Comparison of ENCODE assay signal across 24 cellular contexts in the genomic region with DNA sequence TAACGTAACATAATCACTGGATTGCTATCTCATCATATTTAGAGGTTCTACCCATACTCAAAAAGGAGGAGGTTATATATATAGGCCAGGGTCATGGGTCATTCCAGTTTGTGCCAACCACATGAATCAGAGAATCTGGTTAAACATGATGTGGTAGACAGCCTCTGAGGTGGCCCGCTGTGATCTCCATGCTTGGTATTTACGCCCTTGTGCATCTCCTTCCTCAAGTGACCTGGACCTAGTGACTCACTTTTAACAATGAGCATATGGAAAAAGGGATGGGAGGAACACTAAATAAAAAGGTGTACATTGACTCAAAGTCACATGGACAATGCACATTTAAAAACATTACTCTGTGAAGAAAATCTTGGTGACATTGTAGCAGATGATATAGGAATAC.
A peak's percentile ranks its signal among the peaks of the same experiment; 100 is the strongest.
DNase-seq lines count a peak whose midpoint lies in the region; ATAC-seq, FAIRE-seq and TF ChIP-seq lines count a peak whose summit lies in the region.
"Had no signal": no experiment of that assay in that cellular context is flagged by ENCODE, and none has a peak within 500 bp of the region (broad histone marks: within the 10 kb centered on the region; RNA-seq: fewer than 3 reads in every experiment).

No MANE protein-coding gene starts in this region.

- no peaks in the 10 kb centered on the region for H3K79me2 ChIP-seq in PC-3 (ENCODE audit: low read length)

- DNase-seq in ELR (ENCODE audit: low read depth) = peak; percentile 4
- peak; percentile 65 for DNase-seq in PC-3
- no peak for DNase-seq in urothelium cell line (ENCODE audit: low spot score)
- DNase-seq: AML-193; CD4-positive, alpha-beta memory T cell; CD4-positive, CD25-positive, alpha-beta regulatory T cell; CD8-positive, alpha-beta memory T cell; COR-L47; DMS 273 treated with DMSO at 0.1 percent for 48 hours; DMS153; DMS53; DMS79; DND-41; EL; GF-D8 had no signal

- no peaks in the 10 kb centered on the region for H3K27me3 ChIP-seq in PC-3 (ENCODE audit: low read length)
- H3K27me3 ChIP-seq: BLaER1 treated with 17β-estradiol and CSF1 and Interleukin-3, amounts not matched to agents 10 nM and 100 nM had no signal

- CTCF ChIA-PET in PC-3 (lab: Charles Lee) = no interaction called here

- H3K4me2 ChIP-seq in PC-3 (ENCODE audit: low read length) = no peak overlapping the region
- H3K4me2 ChIP-seq: A549; BLaER1 treated with 17β-estradiol and CSF1 and Interleukin-3, amounts not matched to agents 10 nM and 100 nM had no signal

- no peaks in the 10 kb centered on the region for H3K9me2 ChIP-seq in PC-3 (replicated peaks; ENCODE audit: low read length)

- no peak for TF ChIP-seq CTCF in PC-3 (conservative IDR thresholded peaks at IDR 0.05; ENCODE audit: low read depth, low read length)

- H3K9ac ChIP-seq in PC-3 (ENCODE audit: low read length) = no peak overlapping the region
- H3K9ac ChIP-seq: BLaER1 treated with 17β-estradiol and CSF1 and Interleukin-3, amounts not matched to agents 10 nM and 100 nM had no signal

- H3K4me1 ChIP-seq in PC-3 (ENCODE audit: insufficient read depth, low read length) = peaks cover 9% of the 10 kb centered on the region; the same call in 1 of the 2 replicates
- H3K4me1 ChIP-seq: A549; BLaER1 treated with 17β-estradiol and CSF1 and Interleukin-3, amounts not matched to agents 10 nM and 100 nM had no signal

- POLR2A ChIA-PET in PC-3 (lab: Charles Lee; ENCODE audit: unreplicated experiment) = no interaction called here

- H3K4me3 ChIP-seq in PC-3 (ENCODE audit: low read length) = no peak overlapping the region
- H3K4me3 ChIP-seq: A549; BLaER1 treated with 17β-estradiol and CSF1 and Interleukin-3, amounts not matched to agents 10 nM and 100 nM had no signal

- H3K36me3 ChIP-seq in PC-3 (ENCODE audit: low read depth, low read length) = no peaks in the 10 kb centered on the region
- H3K36me3 ChIP-seq: BLaER1 treated with 17β-estradiol and CSF1 and Interleukin-3, amounts not matched to agents 10 nM and 100 nM had no signal

- no TSS peak for BruUV-seq in PC-3 (replicated peaks; lab: Mats Ljungman, UMichigan)

- 0 out of 2 replicates have a peak, but pooled peaks have one; percentile 18 for ATAC-seq in PC-3
- no peak for ATAC-seq in HG02885 (IDR thresholded peaks at IDR 0.05; ENCODE audit: poor library complexity, unreplicated experiment)
- ATAC-seq in GM21619 (IDR thresholded peaks at IDR 0.05; ENCODE audit: unreplicated experiment) = no peak
- ATAC-seq: A549 had no signal

- H3K9me3 ChIP-seq in PC-3 (ENCODE audit: low read length) = no peaks in the 10 kb centered on the region
- H3K9me3 ChIP-seq: A549; BLaER1 treated with 17β-estradiol and CSF1 and Interleukin-3, amounts not matched to agents 10 nM and 100 nM had no signal

- FAIRE-seq in urothelium cell line (lab: Jason Lieb, UNC) = peak; percentile 62
- FAIRE-seq: A549, G401.6, GM12891, GM19239 had no signal

- H3K27ac ChIP-seq in PC-3 (ENCODE audit: low read length) = no peak overlapping the region
- H3K27ac ChIP-seq: 22Rv1; A549; BLaER1 treated with 17β-estradiol and CSF1 and Interleukin-3, amounts not matched to agents 10 nM and 100 nM; C4-2B had no signal

- no peaks in the 10 kb centered on the region for H3F3A ChIP-seq in PC-3 (ENCODE audit: low read length, unreplicated experiment)

- intact Hi-C loops in PC-3 (cut with micrococcal nuclease) = no loop called here

- H2AFZ ChIP-seq in PC-3 (ENCODE audit: low read length) = no peak overlapping the region

- no peaks in the 10 kb centered on the region for H4K20me1 ChIP-seq in PC-3 (ENCODE audit: low read length)
- H4K20me1 ChIP-seq: BLaER1 treated with 17β-estradiol and CSF1 and Interleukin-3, amounts not matched to agents 10 nM and 100 nM had no signal
